ENCODE assay signal across 19 cellular contexts in the genomic region with DNA sequence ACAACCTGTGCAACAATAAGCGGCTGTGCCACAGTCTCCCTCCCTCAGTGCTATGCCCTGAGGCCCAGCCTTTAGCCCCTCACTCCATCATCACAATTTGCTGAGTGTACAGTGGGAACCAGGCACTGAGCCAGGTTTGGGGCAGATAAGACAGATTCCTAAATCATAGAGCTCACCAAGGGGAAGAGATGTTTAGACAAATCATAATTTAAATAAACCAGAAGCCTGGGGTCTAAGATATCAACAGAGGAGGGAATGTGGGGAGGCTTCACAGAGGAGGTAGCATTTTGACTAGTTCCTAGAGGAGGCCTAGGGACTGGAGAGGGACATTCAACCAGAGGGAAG.
DNase-seq lines count a peak whose midpoint lies in the region; ATAC-seq and TF ChIP-seq lines count a peak whose summit lies in the region.
"Had no signal": no experiment of that assay in that cellular context is flagged by ENCODE, and none has a peak within 500 bp of the region (broad histone marks: within the 10 kb centered on the region; RNA-seq: fewer than 3 reads in every experiment).

No MANE protein-coding gene starts in this region.

- H4K20me1 ChIP-seq in osteoblast (ENCODE audit: insufficient read depth, low read length), result no peaks in the 10 kb centered on the region

- H3K27me3 Mint-ChIP-seq in activated T-helper 17 cell treated with anti-CD3 and anti-CD28 coated beads, Interleukin-2, amount 50 U/mL, for 72 hours, result no peaks in the 10 kb centered on the region
- H3K27me3 Mint-ChIP-seq: CD4-positive, alpha-beta memory T cell had no signal

- H3K9me3 Mint-ChIP-seq in activated T-helper 17 cell treated with anti-CD3 and anti-CD28 coated beads, Interleukin-2, amount 50 U/mL, for 72 hours, result no peaks in the 10 kb centered on the region
- H3K9me3 Mint-ChIP-seq: CD4-positive, alpha-beta memory T cell had no signal

- DNase-seq in left cardiac atrium (no peak), Right ventricle myocardium inferior (ENCODE audit: missing footprints) (no peak), fibroblast of pulmonary artery (ENCODE audit: low read depth) (peak; percentile 54), thoracic aorta (ENCODE audit: low spot score) (no peak), osteoblast (ENCODE audit: insufficient read length, low spot score, missing footprints) (no peak), GM20000 (ENCODE audit: low spot score) (no peak)
- no peak for DNase-seq in activated effector memory CD4-positive, alpha-beta T cell treated with Interleukin-2 at 50 U/mL for 16 hours
- DNase-seq: 8988T; Calu3; CD4-positive, alpha-beta memory T cell; KBM-7; MV-4-11; NCI-H1417; NCI-H187 treated with DMSO at 0.1 percent for 48 hours; NCI-H2171 treated with DMSO at 0.1 percent for 48 hours; NCI-H774 had no signal

- H3K27ac Mint-ChIP-seq in activated T-helper 17 cell treated with anti-CD3 and anti-CD28 coated beads, Interleukin-2, amount 50 U/mL, for 72 hours, result peak overlapping the region; percentile 26

- no peak overlapping the region for H3K4me2 ChIP-seq in osteoblast (ENCODE audit: insufficient read depth, low read length)

- intact Hi-C loops in left cardiac atrium (cut with DNase I) (no loop called here), Right ventricle myocardium inferior (cut with DNase I) (no loop called here)

- H3K4me1 ChIP-seq in thoracic aorta (ENCODE audit: control insufficient read depth in 1 of 2, low read depth in 2 of 2) (peaks cover 23 to 49% of the 10 kb centered on the region in 2 donors), osteoblast (ENCODE audit: insufficient read depth, low read length) (peaks cover 4% of the 10 kb centered on the region)
- H3K4me1 ChIP-seq: HAP-1 had no signal

- H3K36me3 Mint-ChIP-seq in activated T-helper 17 cell treated with anti-CD3 and anti-CD28 coated beads, Interleukin-2, amount 50 U/mL, for 72 hours (ENCODE audit: low read depth), result peaks cover 21% of the 10 kb centered on the region

- no peak overlapping the region for H3K4me3 ChIP-seq in fibroblast of pulmonary artery (replicated peaks; ENCODE audit: low read depth, low read length)
- no peak overlapping the region for H3K4me3 ChIP-seq in thoracic aorta
- H3K4me3 ChIP-seq in osteoblast (ENCODE audit: insufficient read depth, low read length), result no peak overlapping the region
- H3K4me3 ChIP-seq: HAP-1 had no signal

- ATAC-seq in left cardiac atrium (peak; percentile 33 to 51), Right ventricle myocardium inferior (no peak), thoracic aorta (ENCODE audit: insufficient number of reproducible peaks, low FRiP score, low read depth) (no peak)
- no peak for ATAC-seq in activated T-helper 17 cell treated with anti-CD3 and anti-CD28 coated beads, Interleukin-2, amount 50 U/mL, for 72 hours (replicated peaks)

- H3K4me3 Mint-ChIP-seq in activated T-helper 17 cell treated with anti-CD3 and anti-CD28 coated beads, Interleukin-2, amount 50 U/mL, for 72 hours, result no peak overlapping the region
- H3K4me3 Mint-ChIP-seq: CD4-positive, alpha-beta memory T cell had no signal

- no peaks in the 10 kb centered on the region for H3K9me3 ChIP-seq in thoracic aorta
- no peaks in the 10 kb centered on the region for H3K9me3 ChIP-seq in osteoblast (ENCODE audit: low read depth, low read length)
- H3K9me3 ChIP-seq: HAP-1 had no signal

- H3K36me3 ChIP-seq in thoracic aorta (no peaks in the 10 kb centered on the region), osteoblast (ENCODE audit: insufficient read depth, low read length) (no peaks in the 10 kb centered on the region)
- H3K36me3 ChIP-seq: HAP-1 had no signal

- H3K27ac ChIP-seq in thoracic aorta, result peak overlapping the region; percentile 27 to 58
- no peak overlapping the region for H3K27ac ChIP-seq in osteoblast (ENCODE audit: low read depth, low read length)
- H3K27ac ChIP-seq: RWPE1 had no signal

- H3K4me1 Mint-ChIP-seq in activated T-helper 17 cell treated with anti-CD3 and anti-CD28 coated beads, Interleukin-2, amount 50 U/mL, for 72 hours, result no peaks in the 10 kb centered on the region
- H3K4me1 Mint-ChIP-seq: CD4-positive, alpha-beta memory T cell had no signal

- H3K79me2 ChIP-seq in osteoblast (ENCODE audit: insufficient read depth, low read length), result no peaks in the 10 kb centered on the region

- TF ChIP-seq CTCF in fibroblast of pulmonary artery (IDR thresholded peaks at IDR 0.05; ENCODE audit: low read length, missing control alignments) (no peak), thoracic aorta (IDR thresholded peaks at IDR 0.05) (no peak), osteoblast (IDR thresholded peaks at IDR 0.05; ENCODE audit: extremely low read depth, low read depth, low read length) (no peak), GM20000 (IDR thresholded peaks at IDR 0.05; ENCODE audit: extremely low read depth, missing control alignments) (no peak)

- no peak overlapping the region for H2AFZ ChIP-seq in osteoblast (ENCODE audit: low read length)

- H3K27me3 ChIP-seq in thoracic aorta (replicated peaks; ENCODE audit: insufficient read depth), result no peaks in the 10 kb centered on the region
- no peaks in the 10 kb centered on the region for H3K27me3 ChIP-seq in osteoblast (ENCODE audit: insufficient read depth, low read length)

Comparison
In these comparisons a context has a peak if more than half of its experiments do, and no peak if none do; other contexts are left out.
1. ATAC-seq: peak in left cardiac atrium (2 of 2); none in Right ventricle myocardium inferior (single experiment), activated T-helper 17 cell treated with anti-CD3 and anti-CD28 coated beads, Interleukin-2, amount 50 U/mL, for 72 hours (single experiment) and thoracic aorta (single experiment).